Comparison of ENCODE assay signal across 8 cellular contexts in genomic region chr11:122863704-122864326, GRCh38. TPM values are rescaled to one million over a fixed set of nuclear protein-coding genes. Genes with fewer than 3 reads are reported as not detected.
A peak's percentile ranks its signal among the peaks of the same experiment; 100 is the strongest.
DNase-seq lines count a peak whose midpoint lies in the region; ATAC-seq and TF ChIP-seq lines count a peak whose summit lies in the region.

No MANE protein-coding gene starts in this region.

- no peaks in the 10 kb centered on the region for H4K20me1 ChIP-seq in fibroblast of lung (ENCODE audit: control insufficient read depth, extremely low read depth, insufficient read depth, low read length)

- H3K9me3 ChIP-seq in fibroblast of lung (ENCODE audit: control insufficient read depth, insufficient read depth, low read depth, low read length): no peaks in the 10 kb centered on the region

- no peak overlapping the region for H3K4me3 ChIP-seq in fibroblast of lung (replicated peaks in 1 of 4; ENCODE audit: control extremely low read depth in 1 of 4, insufficient read depth in 1 of 4, low read depth in 3 of 4, low read length in 4 of 4)

- H3K27ac ChIP-seq in fibroblast of lung (ENCODE audit: insufficient read depth, low read length): no peak overlapping the region

- no peak overlapping the region for H2AFZ ChIP-seq in fibroblast of lung (ENCODE audit: low read length)

- ATAC-seq in GM19035 (IDR thresholded peaks at IDR 0.05; ENCODE audit: unreplicated experiment) (no peak), GM19328 (IDR thresholded peaks at IDR 0.05; ENCODE audit: unreplicated experiment) (no peak)

- H3K79me2 ChIP-seq in fibroblast of lung (ENCODE audit: control insufficient read depth, insufficient read depth, low read length): no peaks in the 10 kb centered on the region

- no peaks in the 10 kb centered on the region for H3K27me3 ChIP-seq in fibroblast of lung (ENCODE audit: control insufficient read depth, insufficient read depth, low read length)

- H3K9ac ChIP-seq in fibroblast of lung (ENCODE audit: insufficient read depth, low read length): no peak overlapping the region

- H3K4me1 ChIP-seq in fibroblast of lung (ENCODE audit: control insufficient read depth, extremely low read depth, insufficient read depth, low read length): no peaks in the 10 kb centered on the region

- H3K4me2 ChIP-seq in fibroblast of lung (ENCODE audit: extremely low read depth, insufficient read depth, low read length): no peak overlapping the region

- peak; percentile 7 for DNase-seq in NCI-H1436 (lab: John Stamatoyannopoulos, UW)
- no peak for DNase-seq in NCI-H1436 treated with DMSO at 0.1 percent for 48 hours (lab: John Stamatoyannopoulos, UW)
- peak; percentile 65 to 68 for DNase-seq in NCI-H2081 (lab: John Stamatoyannopoulos, UW)
- DNase-seq in activated CD4-positive, alpha-beta T cell treated with anti-CD3 and anti-CD28 coated beads for 48 hours: peak; percentile 66
- DNase-seq in fibroblast of lung (ENCODE audit: low read depth in 2 of 2): peak; percentile 23 to 65
- DNase-seq in posterior cingulate gyrus: peak in 9 of 10 donors; percentile 33 to 92 (median 56)

- no peaks in the 10 kb centered on the region for H3K36me3 ChIP-seq in fibroblast of lung (ENCODE audit: control insufficient read depth, insufficient read depth, low read length)

- TF ChIP-seq CTCF in fibroblast of lung (conservative IDR thresholded peaks at IDR 0.05 in 1 of 2, IDR thresholded peaks at IDR 0.05 in 1 of 2; ENCODE audit: low read depth in 1 of 2, low read length in 2 of 2): peak; percentile 92 to 94

- intact Hi-C loops in posterior cingulate gyrus (cut with DNase I): loop anchor here (1.0 to 2.0 kb wide), 2 partner anchors 159 to 190 kb away; no protein-coding TSS in a partner anchor

RNA-seq across cellular contexts. Expression of gene JHY, which starts 18.7 kb away (rescaled TPM):
- total RNA-seq in fibroblast of lung: 2.1 and 3.5 TPM in 2 replicates
- 1.6 and 2.6 TPM in 2 replicates for polyA plus RNA-seq in fibroblast of lung
- polyA plus RNA-seq in fibroblast of lung (2012): 1.3 and 2.0 TPM in 2 replicates
- polyA minus RNA-seq in fibroblast of lung (ENCODE audit: low replicate concordance): not detected in 2 replicates

RNA-seq across cellular contexts. Expression of gene CRTAM, which starts 25.5 kb away (rescaled TPM):
- under 0.01 TPM in 2 replicates for total RNA-seq in fibroblast of lung
- polyA plus RNA-seq in fibroblast of lung: not detected in 2 replicates
- polyA plus RNA-seq in fibroblast of lung (2012): not detected in 2 replicates
- not detected in 2 replicates for polyA minus RNA-seq in fibroblast of lung (ENCODE audit: low replicate concordance)
